ENCODE assay signal across 11 cellular contexts in genomic region chr15:91515188-91515754, GRCh38.
DNase-seq lines count a peak whose midpoint lies in the region; ATAC-seq, FAIRE-seq and TF ChIP-seq lines count a peak whose summit lies in the region.
"Had no signal": no experiment of that assay in that cellular context is flagged by ENCODE, and none has a peak within 500 bp of the region (broad histone marks: within the 10 kb centered on the region; RNA-seq: fewer than 3 reads in every experiment).

No MANE protein-coding gene starts in this region.

- no peaks in the 10 kb centered on the region for H4K20me1 ChIP-seq in K562 (replicated peaks; ENCODE audit: control insufficient read depth, insufficient read depth, low read length)
- H4K20me1 ChIP-seq in keratinocyte (ENCODE audit: control insufficient read depth, extremely low read depth, insufficient read depth, low read length): no peaks in the 10 kb centered on the region

- H2BK15ac ChIP-seq in neuronal stem cell (ENCODE audit: low read length): no peak overlapping the region

- POLR2A ChIA-PET in K562 (lab: Yijun Ruan, JAX): no interaction called here

- H3K9ac ChIP-seq in K562 (ENCODE audit: insufficient read depth in 1 of 2, low read depth in 2 of 2, low read length in 2 of 2) (no peak overlapping the region), keratinocyte (ENCODE audit: control insufficient read depth, extremely low read depth, insufficient read depth, low read length) (no peak overlapping the region), neuronal stem cell (ENCODE audit: low read depth, low read length, poor library complexity) (no peak overlapping the region)

- no peak for TF ChIP-seq CTCF in AG09319 (IDR thresholded peaks at IDR 0.05; ENCODE audit: low read depth, low read length)
- no peak for TF ChIP-seq CTCF in K562 (IDR thresholded peaks at IDR 0.05 in 2 of 3, conservative IDR thresholded peaks at IDR 0.05 in 1 of 3; ENCODE audit: insufficient read depth in 2 of 3, low read depth in 1 of 3, low read length in 3 of 3)
- no peak for TF ChIP-seq CTCF in keratinocyte (optimal IDR thresholded peaks at IDR 0.05 in 1 of 3, IDR thresholded peaks at IDR 0.05 in 1 of 3, conservative IDR thresholded peaks at IDR 0.05 in 1 of 3; ENCODE audit: extremely low read depth in 1 of 3, insufficient read depth in 2 of 3, low read length in 3 of 3)
- no peak for TF ChIP-seq CTCF in esophagus muscularis mucosa (IDR thresholded peaks at IDR 0.05)

- no peaks in the 10 kb centered on the region for H3K9me3 ChIP-seq in K562 (replicated peaks; ENCODE audit: control insufficient read depth, insufficient read depth, low read depth, low read length)
- no peaks in the 10 kb centered on the region for H3K9me3 ChIP-seq in keratinocyte (ENCODE audit: control insufficient read depth, low read depth, low read length)
- H3K9me3 ChIP-seq in neuronal stem cell (replicated peaks in 1 of 2; ENCODE audit: control insufficient read depth in 2 of 2, insufficient read depth in 1 of 2, low read depth in 1 of 2, low read length in 2 of 2): no peaks in the 10 kb centered on the region
- H3K9me3 ChIP-seq in esophagus muscularis mucosa: no peaks in the 10 kb centered on the region
- no peaks in the 10 kb centered on the region for H3K9me3 ChIP-seq in effector memory CD4-positive, alpha-beta T cell (ENCODE audit: control insufficient read depth, low read length)
- H3K9me3 ChIP-seq: pancreas had no signal

- H3K23ac ChIP-seq in neuronal stem cell (ENCODE audit: low read depth, low read length, poor library complexity): no peak overlapping the region

- H3K79me2 ChIP-seq in K562 (ENCODE audit: control insufficient read depth, insufficient read depth, low read length): no peaks in the 10 kb centered on the region
- no peaks in the 10 kb centered on the region for H3K79me2 ChIP-seq in keratinocyte (ENCODE audit: control insufficient read depth, insufficient read depth, low read length)

- no peak overlapping the region for H3K4me2 ChIP-seq in K562 (ENCODE audit: insufficient read depth, low read length)
- H3K4me2 ChIP-seq in keratinocyte (ENCODE audit: control insufficient read depth, extremely low read depth, insufficient read depth, low read depth, low read length): peak overlapping the region; percentile 38
- no peak overlapping the region for H3K4me2 ChIP-seq in neuronal stem cell (ENCODE audit: insufficient read depth, low read length, poor library complexity, severe bottlenecking)

- H3K27ac ChIP-seq in K562 (ENCODE audit: extremely low read depth, low read depth, low read length) (no peak overlapping the region), keratinocyte (ENCODE audit: control insufficient read depth, insufficient read depth, low read length) (peak overlapping the region; percentile 34), neuronal stem cell (replicated peaks; ENCODE audit: low read length) (no peak overlapping the region), esophagus muscularis mucosa (replicated peaks in 1 of 4) (no peak overlapping the region)
- H3K27ac ChIP-seq in effector memory CD4-positive, alpha-beta T cell (ENCODE audit: insufficient read depth, low read length, poor library complexity, severe bottlenecking): no peak overlapping the region
- H3K27ac ChIP-seq: pancreas had no signal

- H3K4me3 ChIP-seq in K562 (no peak overlapping the region), keratinocyte (ENCODE audit: control insufficient read depth in 2 of 3, extremely low read depth in 1 of 3, insufficient read depth in 2 of 3, low read depth in 1 of 3, low read length in 3 of 3) (no peak overlapping the region), neuronal stem cell (ENCODE audit: low read length in 2 of 2) (no peak overlapping the region), esophagus muscularis mucosa (no peak overlapping the region)
- H3K4me3 ChIP-seq in effector memory CD4-positive, alpha-beta T cell (ENCODE audit: insufficient read depth, low read depth, low read length, poor library complexity, severe bottlenecking): no peak overlapping the region
- H3K4me3 ChIP-seq: pancreas had no signal

- no peak overlapping the region for H3K4ac ChIP-seq in neuronal stem cell (ENCODE audit: low read length)

- FAIRE-seq in K562 (lab: Jason Lieb, UNC): no peak
- FAIRE-seq in keratinocyte (lab: Jason Lieb, UNC): peak; percentile 76
- FAIRE-seq: pancreas had no signal

- no peak overlapping the region for H2AK5ac ChIP-seq in neuronal stem cell (ENCODE audit: low read depth, low read length)

- TF ChIP-seq EP300 in K562 (IDR thresholded peaks at IDR 0.05; ENCODE audit: low read length) (no peak), esophagus muscularis mucosa (IDR thresholded peaks at IDR 0.05) (no peak)

- dilution Hi-C loops in keratinocyte (cut with MboI; ENCODE audit: extremely low pct_ligation_motif_present, low sequenced_read_pairs): loop anchor here (25.0 kb wide), 1 partner anchor 228 kb away; no protein-coding TSS in a partner anchor

- TF ChIP-seq POLR2A in K562 (conservative IDR thresholded peaks at IDR 0.05) (no peak), esophagus muscularis mucosa (IDR thresholded peaks at IDR 0.05; ENCODE audit: low read depth) (no peak)

- WGBS in K562 (ENCODE audit: insufficient coverage, low coverage, missing lambda C conversion rate): 2% methylated on average over 5 of the region's 5 CpGs
- no CpG with 5 or more reads among the region's 5 CpGs for WGBS in neuronal stem cell (ENCODE audit: extremely low coverage in 2 of 2, insufficient read length in 2 of 2, insufficient replicate concordance in 1 of 2), 2 donors
- 63% methylated on average over 5 of the region's 5 CpGs for WGBS in esophagus muscularis mucosa

- H2BK120ac ChIP-seq in neuronal stem cell (ENCODE audit: low read depth, low read length): no peak overlapping the region

- H2AFZ ChIP-seq in K562 (ENCODE audit: low read depth, low read length) (no peak overlapping the region), keratinocyte (ENCODE audit: control insufficient read depth, low read length) (no peak overlapping the region), neuronal stem cell (ENCODE audit: low read length) (no peak overlapping the region)

- no peak overlapping the region for H4K91ac ChIP-seq in neuronal stem cell (ENCODE audit: low read depth, low read length, poor library complexity)

- H4K8ac ChIP-seq in neuronal stem cell (ENCODE audit: low read depth, low read length): no peak overlapping the region

- no peak for ATAC-seq in K562
- ATAC-seq: T-helper 17 cell had no signal

- H2BK5ac ChIP-seq in neuronal stem cell (ENCODE audit: low read length): no peak overlapping the region

- peak; percentile 37 for DNase-seq in AG09319 (ENCODE audit: extremely low read depth, low read depth)
- peak; percentile 67 for DNase-seq in HS-5 (ENCODE audit: low read depth)
- no peak for DNase-seq in K562 (ENCODE audit: extremely low read depth in 1 of 4, low spot score in 3 of 4)
- DNase-seq in keratinocyte (ENCODE audit: low read depth, low spot score): no peak
- no peak for DNase-seq in neuronal stem cell (ENCODE audit: low spot score)
- no peak for DNase-seq in NCI-H2029 (lab: John Stamatoyannopoulos, UW)
- no peak for DNase-seq in esophagus muscularis mucosa (ENCODE audit: extremely low spot score)
- DNase-seq in effector memory CD4-positive, alpha-beta T cell: no peak
- DNase-seq: activated naive CD4-positive, alpha-beta T cell treated with anti-CD3 and anti-CD28 coated beads for 36 hours; T-helper 17 cell had no signal

- H3K18ac ChIP-seq in neuronal stem cell (ENCODE audit: low read length): no peak overlapping the region

- H3K4me1 ChIP-seq in K562 (replicated peaks in 1 of 2; ENCODE audit: control insufficient read depth in 2 of 2, insufficient read depth in 2 of 2, low read length in 2 of 2) (no peaks in the 10 kb centered on the region), keratinocyte (ENCODE audit: control insufficient read depth, extremely low read depth, insufficient read depth, low read length) (peaks cover 11% of the 10 kb centered on the region), neuronal stem cell (ENCODE audit: control insufficient read depth in 2 of 2, insufficient read depth in 1 of 2, low read depth in 1 of 2, low read length in 2 of 2) (peaks cover 0 to 2% of the 10 kb centered on the region in 2 donors), esophagus muscularis mucosa (no peaks in the 10 kb centered on the region)
- no peaks in the 10 kb centered on the region for H3K4me1 ChIP-seq in effector memory CD4-positive, alpha-beta T cell (ENCODE audit: control insufficient read depth, insufficient read depth, low read length, poor library complexity, severe bottlenecking)
- H3K4me1 ChIP-seq: pancreas had no signal

- H3K79me1 ChIP-seq in neuronal stem cell (ENCODE audit: low read depth, low read length): peaks cover 2% of the 10 kb centered on the region

- H3K27me3 ChIP-seq in K562 (ENCODE audit: control insufficient read depth in 2 of 2, insufficient read depth in 2 of 2, low read length in 2 of 2) (peaks cover 8 to 12% of the 10 kb centered on the region in 2 experiments; a peak in 3 of 5 replicates), keratinocyte (ENCODE audit: control insufficient read depth, extremely low read depth, insufficient read depth, low read length) (no peaks in the 10 kb centered on the region), neuronal stem cell (ENCODE audit: control insufficient read depth in 3 of 3, insufficient read depth in 3 of 3, low read depth in 1 of 3, low read length in 3 of 3) (no peaks in the 10 kb centered on the region), esophagus muscularis mucosa (no peaks in the 10 kb centered on the region)
- H3K27me3 ChIP-seq in effector memory CD4-positive, alpha-beta T cell (replicated peaks; ENCODE audit: control insufficient read depth, insufficient read depth, low read length, poor library complexity, severe bottlenecking): no peaks in the 10 kb centered on the region
- H3K27me3 ChIP-seq: pancreas had no signal

- no TSS peak for BruUV-seq in K562 (replicated peaks; lab: Mats Ljungman, UMichigan)

- in situ Hi-C loops in K562 (cut with MboI): no loop called here

- H2BK12ac ChIP-seq in neuronal stem cell (ENCODE audit: low read length): no peak overlapping the region

- intact Hi-C loops in K562 (cut with micrococcal nuclease) (no loop called here), esophagus muscularis mucosa (cut with DNase I) (no loop called here)

- no peak for TF ChIP-seq RAD21 in K562 (CRISPR knock-in tag; conservative IDR thresholded peaks at IDR 0.05 in 1 of 2, IDR thresholded peaks at IDR 0.05 in 1 of 2)

- no peak overlapping the region for H3K14ac ChIP-seq in neuronal stem cell (ENCODE audit: low read length)

- no peaks in the 10 kb centered on the region for H3K36me3 ChIP-seq in K562 (ENCODE audit: control insufficient read depth, insufficient read depth, low read length)
- H3K36me3 ChIP-seq in keratinocyte (ENCODE audit: control insufficient read depth in 2 of 2, extremely low read depth in 1 of 2, insufficient read depth in 2 of 2, low read length in 2 of 2): no peaks in the 10 kb centered on the region
- H3K36me3 ChIP-seq in neuronal stem cell (replicated peaks in 1 of 2; ENCODE audit: control insufficient read depth in 2 of 2, insufficient read depth in 2 of 2, low read length in 2 of 2): no peaks in the 10 kb centered on the region
- H3K36me3 ChIP-seq in esophagus muscularis mucosa: no peaks in the 10 kb centered on the region
- no peaks in the 10 kb centered on the region for H3K36me3 ChIP-seq in effector memory CD4-positive, alpha-beta T cell (ENCODE audit: control insufficient read depth, insufficient read depth, low read length)
- H3K36me3 ChIP-seq: pancreas had no signal

- no peaks in the 10 kb centered on the region for H3K9me1 ChIP-seq in K562 (ENCODE audit: control insufficient read depth, insufficient read depth, low read length)
- no peaks in the 10 kb centered on the region for H3K9me1 ChIP-seq in keratinocyte (ENCODE audit: control insufficient read depth, extremely low read depth, insufficient read depth, low read length)

- CTCF ChIA-PET in K562 (lab: Yijun Ruan, JAX; ENCODE audit: low intra/inter-chr PET ratio): no interaction called here

Comparison
In these comparisons a context has a peak if more than half of its experiments do, and no peak if none do; other contexts are left out.
1. DNase-seq: peak in AG09319 (single experiment) and HS-5 (single experiment); none in K562 (0 of 4), keratinocyte (single experiment), neuronal stem cell (single experiment), NCI-H2029 (single experiment), esophagus muscularis mucosa (single experiment) and effector memory CD4-positive, alpha-beta T cell (0 of 3).